In the genomic region with DNA sequence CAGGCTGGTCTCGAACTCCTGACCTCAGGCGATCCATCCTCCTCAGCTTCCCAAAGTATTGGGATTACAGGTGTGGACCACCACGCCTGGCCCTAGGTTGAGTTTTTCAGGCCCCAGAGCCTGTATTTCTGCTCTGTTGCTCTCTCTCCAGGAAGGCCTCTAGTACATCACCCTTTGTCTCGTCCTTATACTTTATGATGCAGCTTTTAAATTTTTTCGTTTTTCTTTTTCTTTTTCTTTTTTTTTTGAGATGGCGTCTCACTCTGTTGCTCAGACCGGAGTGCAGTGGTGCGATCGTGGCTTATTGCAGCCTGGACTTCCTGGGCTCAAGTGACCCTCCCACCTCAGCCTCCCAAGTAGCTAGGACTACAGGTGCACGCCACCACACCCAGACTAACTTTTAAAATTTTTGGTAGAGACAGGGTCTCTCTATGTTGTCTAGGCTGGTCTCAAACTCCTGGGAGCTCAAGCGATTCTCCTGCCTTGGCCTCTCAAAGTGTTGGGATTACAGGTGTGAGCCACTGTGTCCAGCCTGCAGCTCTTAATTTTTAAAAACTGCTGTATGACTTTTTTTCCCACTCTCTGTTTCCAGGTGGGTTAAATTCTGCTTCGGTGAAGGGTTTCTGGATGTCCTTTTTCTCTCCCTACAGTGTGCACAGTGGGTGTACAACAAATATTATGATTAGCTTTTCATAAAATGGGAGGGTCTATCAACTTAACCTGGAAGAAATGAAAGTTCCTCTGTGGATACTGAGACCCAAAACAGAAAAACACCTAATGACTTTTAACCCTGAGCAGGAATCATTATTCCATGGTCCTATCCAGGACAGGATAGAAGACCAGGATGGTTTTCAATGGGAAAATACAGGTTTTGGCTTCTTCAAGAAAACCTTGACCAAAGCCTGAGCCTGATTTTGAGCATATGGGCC, we compare ENCODE assay signal across 21 cellular contexts. TPM values are rescaled to one million over a fixed set of nuclear protein-coding genes. Genes with fewer than 3 reads are reported as not detected.
DNase-seq lines count a peak whose midpoint lies in the region; ATAC-seq and TF ChIP-seq lines count a peak whose summit lies in the region.
"Had no signal": no experiment of that assay in that cellular context is flagged by ENCODE, and none has a peak within 500 bp of the region (broad histone marks: within the 10 kb centered on the region; RNA-seq: fewer than 3 reads in every experiment).

No MANE protein-coding gene starts in this region.

- no peak overlapping the region for H3K4me3 ChIP-seq in mesenchymal stem cell (ENCODE audit: insufficient read depth in 1 of 2, low read depth in 1 of 2, low read length in 2 of 2)
- no peak overlapping the region for H3K4me3 ChIP-seq in thyroid gland (replicated peaks in 1 of 3)
- H3K4me3 ChIP-seq in adrenal gland: no peak overlapping the region
- H3K4me3 ChIP-seq in psoas muscle: no peak overlapping the region
- H3K4me3 ChIP-seq: A549, Peyer's patch, SK-N-MC had no signal

- no peak overlapping the region for H3K4me2 ChIP-seq in mesenchymal stem cell (ENCODE audit: low read length, poor library complexity, severe bottlenecking)
- H3K4me2 ChIP-seq: A549 had no signal

- H3K4me1 ChIP-seq in mesenchymal stem cell (ENCODE audit: control insufficient read depth, insufficient read depth, low read depth, low read length) (peaks cover 12% of the 10 kb centered on the region), thyroid gland (peaks cover 32 to 47% of the 10 kb centered on the region in 2 donors), adrenal gland (replicated peaks in 1 of 2) (peaks cover 3 to 10% of the 10 kb centered on the region in 2 donors), psoas muscle (peaks cover 11% of the 10 kb centered on the region)
- H3K4me1 ChIP-seq: A549, Peyer's patch had no signal

- H3K27ac ChIP-seq in mesenchymal stem cell (ENCODE audit: low read length, poor library complexity, severe bottlenecking) (peak overlapping the region; percentile 64), thyroid gland (peak overlapping the region; percentile 47 to 61 (median 50)), adrenal gland (no peak overlapping the region), psoas muscle (no peak overlapping the region)
- H3K27ac ChIP-seq: A549, Peyer's patch, SK-N-MC had no signal

- H3K27me3 Mint-ChIP-seq in HFFc6 (ENCODE audit: insufficient read depth): peaks cover 4% of the 10 kb centered on the region
- H3K27me3 Mint-ChIP-seq in T-helper 17 cell: no peaks in the 10 kb centered on the region
- H3K27me3 Mint-ChIP-seq: CD8-positive, alpha-beta memory T cell had no signal

- H3K27me3 ChIP-seq in mesenchymal stem cell (ENCODE audit: control insufficient read depth in 1 of 2, insufficient read depth in 1 of 2, low read length in 2 of 2) (no peaks in the 10 kb centered on the region), thyroid gland (no peaks in the 10 kb centered on the region), adrenal gland (no peaks in the 10 kb centered on the region), psoas muscle (ENCODE audit: insufficient read depth in 3 of 3, low read length in 2 of 3) (no peaks in the 10 kb centered on the region)
- H3K27me3 ChIP-seq: Peyer's patch had no signal

- H3K36me3 ChIP-seq in mesenchymal stem cell (ENCODE audit: control insufficient read depth in 1 of 2, insufficient read depth in 2 of 2, low read depth in 1 of 2, low read length in 2 of 2): peaks cover 0 to 24% of the 10 kb centered on the region in 2 experiments
- H3K36me3 ChIP-seq in thyroid gland: no peaks in the 10 kb centered on the region
- H3K36me3 ChIP-seq in adrenal gland (replicated peaks in 1 of 2): no peaks in the 10 kb centered on the region
- peaks cover 0 to 30% of the 10 kb centered on the region in 2 donors for H3K36me3 ChIP-seq in psoas muscle (ENCODE audit: insufficient read depth in 1 of 2, low read depth in 1 of 2)

- H4K91ac ChIP-seq in mesenchymal stem cell (ENCODE audit: low read length): no peak overlapping the region

- no peaks in the 10 kb centered on the region for H3K9me3 ChIP-seq in T-helper 17 cell (ENCODE audit: control insufficient read depth, low read length, poor library complexity, severe bottlenecking)
- peaks cover 12% of the 10 kb centered on the region for H3K9me3 ChIP-seq in mesenchymal stem cell (ENCODE audit: control insufficient read depth, low read length)
- H3K9me3 ChIP-seq in thyroid gland: no peaks in the 10 kb centered on the region
- no peaks in the 10 kb centered on the region for H3K9me3 ChIP-seq in adrenal gland (replicated peaks in 1 of 3)
- H3K9me3 ChIP-seq in psoas muscle: no peaks in the 10 kb centered on the region
- H3K9me3 ChIP-seq: Peyer's patch had no signal

- 96% methylated on average over 10 of the region's 12 CpGs for WGBS in mesenchymal stem cell
- 86 to 91% methylated on average over 12 of the region's 12 CpGs for WGBS in thyroid gland, 2 donors
- WGBS in adrenal gland, 4 donors: 80 to 98% (median 88%) methylated on average over 12 of the region's 12 CpGs
- WGBS in psoas muscle, 3 donors: 81 to 95% (median 86%) methylated on average over 12 of the region's 12 CpGs

- in situ Hi-C loops in GM13976 (cut with MboI; ENCODE audit: low sequenced_read_pairs, unreplicated experiment): no loop called here

- H3K9me3 Mint-ChIP-seq in HFFc6: no peaks in the 10 kb centered on the region; the same call in 1 of the 2 replicates

- H3K36me3 Mint-ChIP-seq in HFFc6 (ENCODE audit: low read depth) (peaks cover 25% of the 10 kb centered on the region), T-helper 17 cell (ENCODE audit: low read depth) (no peaks in the 10 kb centered on the region)

- H3K4me3 Mint-ChIP-seq in HFFc6 (no peak overlapping the region), T-helper 17 cell (no peak overlapping the region)
- H3K4me3 Mint-ChIP-seq: CD8-positive, alpha-beta memory T cell had no signal

- H3K14ac ChIP-seq in mesenchymal stem cell (ENCODE audit: low read length in 2 of 2): no peak overlapping the region

- no peak overlapping the region for H2BK120ac ChIP-seq in mesenchymal stem cell (ENCODE audit: low read depth, low read length)

- peaks cover 46% of the 10 kb centered on the region for H3K4me1 Mint-ChIP-seq in HFFc6 (ENCODE audit: low read depth)
- peaks cover 4% of the 10 kb centered on the region for H3K4me1 Mint-ChIP-seq in T-helper 17 cell

- H3K9ac ChIP-seq in mesenchymal stem cell (ENCODE audit: low read length): no peak overlapping the region

- H3K18ac ChIP-seq in mesenchymal stem cell (ENCODE audit: low read depth in 1 of 2, low read length in 2 of 2): no peak overlapping the region

- no peak overlapping the region for H3K4ac ChIP-seq in mesenchymal stem cell (ENCODE audit: low read depth in 1 of 2, low read length in 2 of 2)

- no peak for TF ChIP-seq CTCF in HFFc6 (IDR thresholded peaks at IDR 0.05)
- no peak for TF ChIP-seq CTCF in thyroid gland (IDR thresholded peaks at IDR 0.05)
- no peak for TF ChIP-seq CTCF in adrenal gland (IDR thresholded peaks at IDR 0.05)
- no peak for TF ChIP-seq CTCF in psoas muscle (IDR thresholded peaks at IDR 0.05)
- TF ChIP-seq CTCF in GM13976 (IDR thresholded peaks at IDR 0.05; ENCODE audit: borderline replicate concordance, control extremely low read depth, extremely low read depth, insufficient read depth, missing control alignments): no peak

- H2AFZ ChIP-seq in mesenchymal stem cell (ENCODE audit: low read depth, low read length): no peak overlapping the region

- DNase-seq in HFFc6 (no peak), T-helper 17 cell (no peak), mesenchymal stem cell (no peak), thyroid gland (no peak), adrenal gland (no peak), psoas muscle (no peak), GM13976 (ENCODE audit: low spot score) (no peak)
- DNase-seq: CD8-positive, alpha-beta memory T cell; DMS 273 treated with DMSO at 0.1 percent for 48 hours; DMS79; GF-D8; Karpas-422; NCI-H1105; NCI-H146; NCI-H1930; NCI-H526; Peyer's patch; SHP77 treated with DMSO at 0.1 percent for 48 hours had no signal

- H3K23ac ChIP-seq in mesenchymal stem cell (ENCODE audit: low read length in 2 of 2): no peak overlapping the region

- H4K8ac ChIP-seq in mesenchymal stem cell (ENCODE audit: low read length): no peak overlapping the region

- intact Hi-C loops in thyroid gland (cut with DNase I): loop anchor here (5.0 kb wide), 3 partner anchors 298 to 868 kb away; no protein-coding TSS in a partner anchor
- intact Hi-C loops in adrenal gland (cut with DNase I): loop anchor here (5.0 to 10.0 kb wide), 5 partner anchors 105 to 865 kb away; no protein-coding TSS in a partner anchor
- intact Hi-C loops in psoas muscle (cut with DNase I): loop anchor here (5.0 to 10.0 kb wide), 6 partner anchors 275 to 965 kb away; a partner anchor contains a TSS

- TF ChIP-seq POLR2A in thyroid gland (IDR thresholded peaks at IDR 0.05) (no peak), adrenal gland (IDR thresholded peaks at IDR 0.05) (no peak)

- H2BK12ac ChIP-seq in mesenchymal stem cell (ENCODE audit: low read length in 2 of 2): no peak overlapping the region

- no peak overlapping the region for H2BK5ac ChIP-seq in mesenchymal stem cell (ENCODE audit: low read depth, low read length, poor library complexity, severe bottlenecking)

- peak overlapping the region; percentile 27 for H3K27ac Mint-ChIP-seq in HFFc6
- H3K27ac Mint-ChIP-seq in T-helper 17 cell: peak overlapping the region; percentile 32

- no peaks in the 10 kb centered on the region for H3K79me1 ChIP-seq in mesenchymal stem cell (replicated peaks; ENCODE audit: low read length, poor library complexity, severe bottlenecking)

- ATAC-seq in T-helper 17 cell (no peak), psoas muscle (no peak), HG03521 (IDR thresholded peaks at IDR 0.05; ENCODE audit: unreplicated experiment) (no peak)
- ATAC-seq: A549 had no signal

- no peak overlapping the region for H2BK15ac ChIP-seq in mesenchymal stem cell (ENCODE audit: low read depth, poor library complexity, severe bottlenecking)

- peak overlapping the region; percentile 73 for H2AK5ac ChIP-seq in mesenchymal stem cell (ENCODE audit: low read length, severe bottlenecking)

RNA-seq across cellular contexts. Expression of a gene that starts 47.9 kb away (rescaled TPM):
- total RNA-seq in HFFc6 (2021; fragmentation: NEBNext Ultra II Directional; extraction: Animal tissue kit (Norgen Biotek cat#: 25700)): 100 to 1,000 TPM; 111 to 123 (median 113) TPM
- total RNA-seq in T-helper 17 cell (10 to 100 TPM; 27.6 to 35.0 TPM), thyroid gland (10 to 100 TPM; 63.0 to 85.6 (median 75.2) TPM), adrenal gland (10 to 100 TPM; 39.4 to 91.2 (median 77.2) TPM), psoas muscle (100 to 1,000 TPM; 116 to 143 (median 132) TPM)
- polyA plus RNA-seq in mesenchymal stem cell (2013, experiment 1 of 2): 92.2 TPM
- polyA plus RNA-seq in mesenchymal stem cell (2013, experiment 2 of 2): 94.3 TPM
- polyA plus RNA-seq in adrenal gland (100 to 1,000 TPM in 1 of 3 donors, 10 to 100 TPM in 2; 52.4 to 122 (median 64.3) TPM), psoas muscle (100 to 1,000 TPM; 121 to 166 (median 132) TPM)

Comparison
In these comparisons a context has a peak if more than half of its experiments do, and no peak if none do; other contexts are left out.
1. H3K27ac ChIP-seq: peak in mesenchymal stem cell (single experiment) and thyroid gland (3 of 3); none in adrenal gland (0 of 5) and psoas muscle (single experiment).